Comparison of ENCODE assay signal across 17 cellular contexts in the genomic region with DNA sequence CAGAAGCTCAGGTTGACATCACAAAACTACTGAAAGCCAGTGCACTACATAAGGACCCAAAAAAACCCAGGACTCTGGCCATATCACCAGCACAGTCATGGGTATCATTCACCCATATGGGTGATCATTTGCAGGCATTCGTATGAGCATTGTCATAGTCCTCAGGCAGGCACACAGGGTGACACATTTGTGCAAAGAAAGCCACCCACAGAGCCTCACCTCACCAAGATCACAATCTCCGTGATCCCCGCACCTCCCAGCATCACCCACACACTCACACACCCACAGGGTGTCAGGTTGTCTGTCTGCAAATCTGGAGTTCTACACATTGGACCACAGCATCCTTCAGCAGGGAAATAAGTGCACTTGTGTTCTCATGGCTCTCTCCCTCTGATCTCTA.
A peak's percentile ranks its signal among the peaks of the same experiment; 100 is the strongest.
DNase-seq lines count a peak whose midpoint lies in the region; ATAC-seq and TF ChIP-seq lines count a peak whose summit lies in the region.
"Had no signal": no experiment of that assay in that cellular context is flagged by ENCODE, and none has a peak within 500 bp of the region (broad histone marks: within the 10 kb centered on the region; RNA-seq: fewer than 3 reads in every experiment).

No MANE protein-coding gene starts in this region.

- H3K9me3 ChIP-seq in neuronal stem cell (replicated peaks in 1 of 2; ENCODE audit: control insufficient read depth in 2 of 2, insufficient read depth in 1 of 2, low read depth in 1 of 2, low read length in 2 of 2) (peaks cover 2% of the 10 kb centered on the region in 2 donors), spleen (no peaks in the 10 kb centered on the region)
- H3K9me3 ChIP-seq: A549, neutrophil, thoracic aorta had no signal

- no peaks in the 10 kb centered on the region for H3K79me1 ChIP-seq in neuronal stem cell (ENCODE audit: low read depth, low read length)

- peak overlapping the region; percentile 58 for H2AK5ac ChIP-seq in neuronal stem cell (ENCODE audit: low read depth, low read length)

- peak overlapping the region; percentile 51 for H3K18ac ChIP-seq in neuronal stem cell (ENCODE audit: low read length)

- H4K91ac ChIP-seq in neuronal stem cell (ENCODE audit: low read depth, low read length, poor library complexity) = no peak overlapping the region

- H3K27me3 ChIP-seq in neuronal stem cell (ENCODE audit: control insufficient read depth in 3 of 3, insufficient read depth in 3 of 3, low read depth in 1 of 3, low read length in 3 of 3) (no peaks in the 10 kb centered on the region), spleen (replicated peaks in 1 of 7) (no peaks in the 10 kb centered on the region)
- H3K27me3 ChIP-seq: neutrophil had no signal

- H3K4ac ChIP-seq in neuronal stem cell (ENCODE audit: low read length) = no peak overlapping the region

- H2BK5ac ChIP-seq in neuronal stem cell (ENCODE audit: low read length) = no peak overlapping the region

- H3K27ac ChIP-seq in neuronal stem cell (replicated peaks; ENCODE audit: low read length) = no peak overlapping the region
- peak overlapping the region in 1 of 8 donors; percentile 11 for H3K27ac ChIP-seq in spleen
- H3K27ac ChIP-seq: neutrophil, thoracic aorta had no signal

- H2BK15ac ChIP-seq in neuronal stem cell (ENCODE audit: low read length) = no peak overlapping the region

- WGBS in neuronal stem cell (ENCODE audit: extremely low coverage in 2 of 2, insufficient read length in 2 of 2, insufficient replicate concordance in 1 of 2), 2 donors = no CpG with 5 or more reads among the region's 3 CpGs
- WGBS in spleen, 5 donors = 71 to 93% (median 80%) methylated on average over 3 of the region's 3 CpGs

- H3K4me2 ChIP-seq in neuronal stem cell (ENCODE audit: insufficient read depth, low read length, poor library complexity, severe bottlenecking) = no peak overlapping the region

- no peak for TF ChIP-seq CTCF in spleen (IDR thresholded peaks at IDR 0.05 in 8 of 11, conservative IDR thresholded peaks at IDR 0.05 in 3 of 11)

- H3K14ac ChIP-seq in neuronal stem cell (ENCODE audit: low read length) = no peak overlapping the region

- H3K9ac ChIP-seq in neuronal stem cell (ENCODE audit: low read depth, low read length, poor library complexity) = peak overlapping the region; percentile 44

- ATAC-seq in GM18858 (IDR thresholded peaks at IDR 0.05; ENCODE audit: unreplicated experiment) (no peak), HG02884 (IDR thresholded peaks at IDR 0.05; ENCODE audit: unreplicated experiment) (no peak)
- ATAC-seq: HepG2, Right ventricle myocardium inferior had no signal

- H2BK120ac ChIP-seq in neuronal stem cell (ENCODE audit: low read depth, low read length) = no peak overlapping the region

- peak overlapping the region; percentile 29 for H4K8ac ChIP-seq in neuronal stem cell (ENCODE audit: low read depth, low read length)

- H3K36me3 ChIP-seq in neuronal stem cell (replicated peaks in 1 of 2; ENCODE audit: control insufficient read depth in 2 of 2, insufficient read depth in 2 of 2, low read length in 2 of 2) = no peaks in the 10 kb centered on the region
- no peaks in the 10 kb centered on the region for H3K36me3 ChIP-seq in spleen
- H3K36me3 ChIP-seq: neutrophil, thoracic aorta had no signal

- DNase-seq in activated naive CD4-positive, alpha-beta T cell treated with Interleukin-2 at 50 U/mL for 16 hours = peak; percentile 74
- no peak for DNase-seq in activated naive CD4-positive, alpha-beta T cell (lab: John Stamatoyannopoulos, UW)
- peak; percentile 66 to 76 for DNase-seq in activated T-cell treated with anti-CD3 and anti-CD28 coated beads, Interleukin-2, amount 50 U/mL, for 48 hours
- DNase-seq in neuronal stem cell (ENCODE audit: low spot score) (no peak), spleen (no peak), SK-N-DZ (ENCODE audit: low spot score) (no peak)
- DNase-seq: activated B cell treated with CpG ODN at 0.5 μM for 24 hours, hippocampal formation, NCI-H1105 treated with DMSO at 0.1 percent for 48 hours, NCI-H524 treated with DMSO at 0.1 percent for 48 hours had no signal

- H3K4me1 ChIP-seq in neuronal stem cell (ENCODE audit: control insufficient read depth in 2 of 2, insufficient read depth in 1 of 2, low read depth in 1 of 2, low read length in 2 of 2) = peaks cover 9 to 11% of the 10 kb centered on the region in 2 donors
- peaks cover 0 to 33% (median 7%) of the 10 kb centered on the region in 6 donors for H3K4me1 ChIP-seq in spleen

- no peak overlapping the region for H2AFZ ChIP-seq in neuronal stem cell (ENCODE audit: low read length)

- H3K23ac ChIP-seq in neuronal stem cell (ENCODE audit: low read depth, low read length, poor library complexity) = no peak overlapping the region

- H3K4me3 ChIP-seq in neuronal stem cell (ENCODE audit: low read length in 2 of 2) = no peak overlapping the region
- no peak overlapping the region for H3K4me3 ChIP-seq in spleen
- H3K4me3 ChIP-seq: A549, thoracic aorta had no signal

- H2BK12ac ChIP-seq in neuronal stem cell (ENCODE audit: low read length) = peak overlapping the region; percentile 33

- TF ChIP-seq POLR2A in spleen (IDR thresholded peaks at IDR 0.05) = no peak

- intact Hi-C loops in spleen (cut with DNase I; ENCODE audit: low total_unique reads) = no loop called here

Comparison
In these comparisons a context has a peak if more than half of its experiments do, and no peak if none do; other contexts are left out.
1. DNase-seq: peak in activated naive CD4-positive, alpha-beta T cell treated with Interleukin-2 at 50 U/mL for 16 hours (single experiment) and activated T-cell treated with anti-CD3 and anti-CD28 coated beads, Interleukin-2, amount 50 U/mL, for 48 hours (2 of 2); none in activated naive CD4-positive, alpha-beta T cell (0 of 4), neuronal stem cell (single experiment), spleen (single experiment) and SK-N-DZ (single experiment).